In genomic region chrY:12517338-12517737, GRCh38 we compare ENCODE assay signal across 24 cellular contexts.
A peak's percentile ranks its signal among the peaks of the same experiment; 100 is the strongest.
DNase-seq lines count a peak whose midpoint lies in the region; ATAC-seq and TF ChIP-seq lines count a peak whose summit lies in the region.
"Had no signal": no experiment of that assay in that cellular context is flagged by ENCODE, and none has a peak within 500 bp of the region (broad histone marks: within the 10 kb centered on the region; RNA-seq: fewer than 3 reads in every experiment).

No MANE protein-coding gene starts in this region.

- H3K9me3 Mint-ChIP-seq in activated naive CD8-positive, alpha-beta T cell treated with anti-CD3 and anti-CD28 coated beads, Interleukin-2, amount 50 U/mL, for 24 hours, result no peaks in the 10 kb centered on the region
- H3K9me3 Mint-ChIP-seq in activated naive CD8-positive, alpha-beta T cell treated with anti-CD3 and anti-CD28 coated beads for 36 hours, result peaks cover 8% of the 10 kb centered on the region
- H3K9me3 Mint-ChIP-seq in activated T-helper 17 cell treated with anti-CD3 and anti-CD28 coated beads, Interleukin-2, amount 50 U/mL, for 72 hours, result peaks cover 4% of the 10 kb centered on the region
- H3K9me3 Mint-ChIP-seq: CD4-positive, alpha-beta memory T cell; CD4-positive, CD25-positive, alpha-beta regulatory T cell; CD8-positive, alpha-beta memory T cell had no signal

- H3K9me3 ChIP-seq in heart right ventricle, result no peaks in the 10 kb centered on the region
- H3K9me3 ChIP-seq: BE2C, BLaER1 had no signal

- no peaks in the 10 kb centered on the region for H3K36me3 Mint-ChIP-seq in activated naive CD8-positive, alpha-beta T cell treated with anti-CD3 and anti-CD28 coated beads, Interleukin-2, amount 50 U/mL, for 24 hours (ENCODE audit: low read depth)
- no peaks in the 10 kb centered on the region for H3K36me3 Mint-ChIP-seq in activated naive CD8-positive, alpha-beta T cell treated with anti-CD3 and anti-CD28 coated beads for 36 hours
- H3K36me3 Mint-ChIP-seq in activated T-helper 17 cell treated with anti-CD3 and anti-CD28 coated beads, Interleukin-2, amount 50 U/mL, for 72 hours (ENCODE audit: low read depth), result no peaks in the 10 kb centered on the region
- H3K36me3 Mint-ChIP-seq: CD14-positive monocyte; CD4-positive, alpha-beta memory T cell; CD4-positive, CD25-positive, alpha-beta regulatory T cell; CD8-positive, alpha-beta memory T cell had no signal

- no peaks in the 10 kb centered on the region for H3K4me1 ChIP-seq in heart right ventricle
- H3K4me1 ChIP-seq: BE2C, BLaER1 had no signal

- 38 to 44% methylated on average over 1 of the region's 1 CpG for WGBS in heart right ventricle, 2 donors

- no peaks in the 10 kb centered on the region for H3K27me3 Mint-ChIP-seq in activated naive CD8-positive, alpha-beta T cell treated with anti-CD3 and anti-CD28 coated beads, Interleukin-2, amount 50 U/mL, for 24 hours
- no peaks in the 10 kb centered on the region for H3K27me3 Mint-ChIP-seq in activated naive CD8-positive, alpha-beta T cell treated with anti-CD3 and anti-CD28 coated beads for 36 hours
- H3K27me3 Mint-ChIP-seq in activated T-helper 17 cell treated with anti-CD3 and anti-CD28 coated beads, Interleukin-2, amount 50 U/mL, for 72 hours, result no peaks in the 10 kb centered on the region
- H3K27me3 Mint-ChIP-seq: CD4-positive, alpha-beta memory T cell; CD4-positive, CD25-positive, alpha-beta regulatory T cell; CD8-positive, alpha-beta memory T cell had no signal

- H3K27me3 ChIP-seq in heart right ventricle, result no peaks in the 10 kb centered on the region
- H3K27me3 ChIP-seq: BE2C, BLaER1 had no signal

- TF ChIP-seq CTCF in heart right ventricle (IDR thresholded peaks at IDR 0.05), result no peak

- no peak for DNase-seq in activated naive CD8-positive, alpha-beta T cell treated with anti-CD3 and anti-CD28 coated beads, Interleukin-2, amount 50 U/mL, for 24 hours
- no peak for DNase-seq in activated naive CD8-positive, alpha-beta T cell treated with anti-CD3 and anti-CD28 coated beads for 36 hours
- no peak for DNase-seq in heart right ventricle
- DNase-seq: 8988T; ACHN; BE2C; C1 segment of cervical spinal cord; CD4-positive, alpha-beta memory T cell; CD4-positive, CD25-positive, alpha-beta regulatory T cell; CD8-positive, alpha-beta memory T cell; COR-L47; DMS 273 treated with DMSO at 0.1 percent for 48 hours; DMS153; DMS53; DMS79; DND-41; EL; GDM1 had no signal

- no peak overlapping the region for H3K4me3 Mint-ChIP-seq in activated naive CD8-positive, alpha-beta T cell treated with anti-CD3 and anti-CD28 coated beads, Interleukin-2, amount 50 U/mL, for 24 hours
- no peak overlapping the region for H3K4me3 Mint-ChIP-seq in activated naive CD8-positive, alpha-beta T cell treated with anti-CD3 and anti-CD28 coated beads for 36 hours
- H3K4me3 Mint-ChIP-seq in activated T-helper 17 cell treated with anti-CD3 and anti-CD28 coated beads, Interleukin-2, amount 50 U/mL, for 72 hours, result no peak overlapping the region
- H3K4me3 Mint-ChIP-seq: CD14-positive monocyte; CD4-positive, alpha-beta memory T cell; CD4-positive, CD25-positive, alpha-beta regulatory T cell; CD8-positive, alpha-beta memory T cell had no signal

- H3K4me3 ChIP-seq in heart right ventricle, result no peak overlapping the region
- H3K4me3 ChIP-seq: BLaER1, GM12878 had no signal

- H3K27ac Mint-ChIP-seq in activated naive CD8-positive, alpha-beta T cell treated with anti-CD3 and anti-CD28 coated beads, Interleukin-2, amount 50 U/mL, for 24 hours, result no peak overlapping the region
- no peak overlapping the region for H3K27ac Mint-ChIP-seq in activated naive CD8-positive, alpha-beta T cell treated with anti-CD3 and anti-CD28 coated beads for 36 hours
- no peak overlapping the region for H3K27ac Mint-ChIP-seq in activated T-helper 17 cell treated with anti-CD3 and anti-CD28 coated beads, Interleukin-2, amount 50 U/mL, for 72 hours
- H3K27ac Mint-ChIP-seq: CD14-positive monocyte; CD4-positive, CD25-positive, alpha-beta regulatory T cell; CD8-positive, alpha-beta memory T cell had no signal

- H3K27ac ChIP-seq in heart right ventricle, result no peak overlapping the region
- H3K27ac ChIP-seq: BLaER1 had no signal

- no peaks in the 10 kb centered on the region for H3K36me3 ChIP-seq in heart right ventricle
- H3K36me3 ChIP-seq: BE2C, BLaER1 had no signal

- intact Hi-C loops in heart right ventricle (cut with DNase I), result no loop called here

- peak; percentile 57 for ATAC-seq in activated naive CD8-positive, alpha-beta T cell treated with anti-CD3 and anti-CD28 coated beads, Interleukin-2, amount 50 U/mL, for 24 hours
- peak; percentile 60 for ATAC-seq in GM18868 (IDR thresholded peaks at IDR 0.05; ENCODE audit: unreplicated experiment)
- ATAC-seq in activated T-helper 17 cell treated with anti-CD3 and anti-CD28 coated beads, Interleukin-2, amount 50 U/mL, for 72 hours (replicated peaks), result peak; percentile 60
- no peak for ATAC-seq in GM19023 (IDR thresholded peaks at IDR 0.05; ENCODE audit: unreplicated experiment)
- no peak for ATAC-seq in heart right ventricle
- ATAC-seq: GM12878 had no signal

- H3K4me1 Mint-ChIP-seq in activated naive CD8-positive, alpha-beta T cell treated with anti-CD3 and anti-CD28 coated beads, Interleukin-2, amount 50 U/mL, for 24 hours, result no peaks in the 10 kb centered on the region
- H3K4me1 Mint-ChIP-seq in activated naive CD8-positive, alpha-beta T cell treated with anti-CD3 and anti-CD28 coated beads for 36 hours, result no peaks in the 10 kb centered on the region
- no peaks in the 10 kb centered on the region for H3K4me1 Mint-ChIP-seq in activated T-helper 17 cell treated with anti-CD3 and anti-CD28 coated beads, Interleukin-2, amount 50 U/mL, for 72 hours
- H3K4me1 Mint-ChIP-seq: CD14-positive monocyte; CD4-positive, alpha-beta memory T cell; CD4-positive, CD25-positive, alpha-beta regulatory T cell; CD8-positive, alpha-beta memory T cell had no signal

Comparison
In these comparisons a context has a peak if more than half of its experiments do, and no peak if none do; other contexts are left out.
1. ATAC-seq: peak in activated naive CD8-positive, alpha-beta T cell treated with anti-CD3 and anti-CD28 coated beads, Interleukin-2, amount 50 U/mL, for 24 hours (single experiment), GM18868 (single experiment) and activated T-helper 17 cell treated with anti-CD3 and anti-CD28 coated beads, Interleukin-2, amount 50 U/mL, for 72 hours (single experiment); none in GM19023 (single experiment) and heart right ventricle (0 of 8).